ENCODE assay signal across 15 cellular contexts in genomic region chr6:152244998-152245630, GRCh38.
A peak's percentile ranks its signal among the peaks of the same experiment; 100 is the strongest.
DNase-seq lines count a peak whose midpoint lies in the region; ATAC-seq and TF ChIP-seq lines count a peak whose summit lies in the region.
"Had no signal": no experiment of that assay in that cellular context is flagged by ENCODE, and none has a peak within 500 bp of the region (broad histone marks: within the 10 kb centered on the region; RNA-seq: fewer than 3 reads in every experiment).

No MANE protein-coding gene starts in this region.

- no peaks in the 10 kb centered on the region for H3K27me3 Mint-ChIP-seq in activated T-cell treated with anti-CD3 and anti-CD28 coated beads, Interleukin-2, amount 50 U/mL, for 72 hours (ENCODE audit: low read depth)
- no peaks in the 10 kb centered on the region for H3K27me3 Mint-ChIP-seq in activated T-cell treated with anti-CD3 and anti-CD28 coated beads, Interleukin-2, amount 50 U/mL, for 24 hours
- H3K27me3 Mint-ChIP-seq in osteocyte (ENCODE audit: unreplicated experiment) (no peaks in the 10 kb centered on the region), T-cell (no peaks in the 10 kb centered on the region)
- H3K27me3 Mint-ChIP-seq: CD4-positive, alpha-beta T cell had no signal

- intact Hi-C loops in upper lobe of right lung (cut with DNase I) = no loop called here

- no peaks in the 10 kb centered on the region for H3K9me3 ChIP-seq in upper lobe of right lung
- H3K9me3 ChIP-seq: SJSA1 had no signal

- no peaks in the 10 kb centered on the region for H3K36me3 Mint-ChIP-seq in activated T-cell treated with anti-CD3 and anti-CD28 coated beads, Interleukin-2, amount 50 U/mL, for 72 hours (ENCODE audit: insufficient read depth in 2 of 2)
- H3K36me3 Mint-ChIP-seq in activated T-cell treated with anti-CD3 and anti-CD28 coated beads, Interleukin-2, amount 50 U/mL, for 24 hours (ENCODE audit: low read depth) = peaks cover 63% of the 10 kb centered on the region
- H3K36me3 Mint-ChIP-seq in osteocyte (ENCODE audit: unreplicated experiment) (peaks cover 53% of the 10 kb centered on the region), T-cell (peaks cover 70% of the 10 kb centered on the region)

- peaks cover 66% of the 10 kb centered on the region for H3K36me3 ChIP-seq in upper lobe of right lung

- H3K27ac ChIP-seq in upper lobe of right lung = peak overlapping the region; percentile 47
- H3K27ac ChIP-seq: SJSA1 had no signal

- TF ChIP-seq CTCF in foreskin fibroblast (IDR thresholded peaks at IDR 0.05; ENCODE audit: low read depth, low read length) (no peak), osteocyte (IDR thresholded peaks at IDR 0.05) (no peak), upper lobe of right lung (IDR thresholded peaks at IDR 0.05) (no peak)

- H3K4me1 Mint-ChIP-seq in activated T-cell treated with anti-CD3 and anti-CD28 coated beads, Interleukin-2, amount 50 U/mL, for 72 hours (ENCODE audit: low read depth) = no peaks in the 10 kb centered on the region
- H3K4me1 Mint-ChIP-seq in activated T-cell treated with anti-CD3 and anti-CD28 coated beads, Interleukin-2, amount 50 U/mL, for 24 hours (ENCODE audit: low read depth) = no peaks in the 10 kb centered on the region
- H3K4me1 Mint-ChIP-seq in osteocyte (ENCODE audit: unreplicated experiment) (peaks cover 48% of the 10 kb centered on the region), T-cell (no peaks in the 10 kb centered on the region)

- no peaks in the 10 kb centered on the region for H3K9me3 Mint-ChIP-seq in activated T-cell treated with anti-CD3 and anti-CD28 coated beads, Interleukin-2, amount 50 U/mL, for 72 hours
- no peaks in the 10 kb centered on the region for H3K9me3 Mint-ChIP-seq in activated T-cell treated with anti-CD3 and anti-CD28 coated beads, Interleukin-2, amount 50 U/mL, for 24 hours
- peaks cover 9% of the 10 kb centered on the region for H3K9me3 Mint-ChIP-seq in osteocyte (ENCODE audit: unreplicated experiment)
- no peaks in the 10 kb centered on the region for H3K9me3 Mint-ChIP-seq in T-cell
- H3K9me3 Mint-ChIP-seq: CD4-positive, alpha-beta T cell had no signal

- no peaks in the 10 kb centered on the region for H3K27me3 ChIP-seq in upper lobe of right lung
- H3K27me3 ChIP-seq: SJSA1 had no signal

- no peak overlapping the region for H3K4me3 ChIP-seq in foreskin fibroblast (ENCODE audit: low read depth in 1 of 2, low read length in 2 of 2)
- H3K4me3 ChIP-seq in upper lobe of right lung = no peak overlapping the region
- H3K4me3 ChIP-seq: SJSA1 had no signal

- POLR2A ChIA-PET in T-cell (lab: Charles Lee) = interaction anchor here in 1 of 2 donors (0.7 kb wide), 1 partner anchor 101 kb away, joined by 3 read pairs; no protein-coding TSS in a partner anchor

- peak overlapping the region; percentile 51 for H3K27ac Mint-ChIP-seq in activated T-cell treated with anti-CD3 and anti-CD28 coated beads, Interleukin-2, amount 50 U/mL, for 72 hours
- no peak overlapping the region for H3K27ac Mint-ChIP-seq in activated T-cell treated with anti-CD3 and anti-CD28 coated beads, Interleukin-2, amount 50 U/mL, for 24 hours
- peak overlapping the region; percentile 78 for H3K27ac Mint-ChIP-seq in osteocyte (ENCODE audit: unreplicated experiment)
- H3K27ac Mint-ChIP-seq in T-cell = peak overlapping the region in 1 of 2 donors; percentile 40
- H3K27ac Mint-ChIP-seq: CD4-positive, alpha-beta T cell had no signal

- H3K4me1 ChIP-seq in upper lobe of right lung = peaks cover 10% of the 10 kb centered on the region
- H3K4me1 ChIP-seq: SJSA1 had no signal

- ATAC-seq in activated T-cell treated with anti-CD3 and anti-CD28 coated beads, Interleukin-2, amount 50 U/mL, for 72 hours (replicated peaks in 1 of 2) = no peak
- ATAC-seq in upper lobe of right lung (peak; percentile 36), T-cell (replicated peaks in 1 of 4) (no peak)

- H3K4me3 Mint-ChIP-seq in activated T-cell treated with anti-CD3 and anti-CD28 coated beads, Interleukin-2, amount 50 U/mL, for 72 hours = no peak overlapping the region
- no peak overlapping the region for H3K4me3 Mint-ChIP-seq in activated T-cell treated with anti-CD3 and anti-CD28 coated beads, Interleukin-2, amount 50 U/mL, for 24 hours
- H3K4me3 Mint-ChIP-seq in osteocyte (ENCODE audit: unreplicated experiment) (no peak overlapping the region), T-cell (no peak overlapping the region)
- H3K4me3 Mint-ChIP-seq: CD4-positive, alpha-beta T cell had no signal

- CTCF ChIA-PET in T-cell (lab: Charles Lee) = no interaction called here

- no peak for DNase-seq in activated T-cell treated with anti-CD3 and anti-CD28 coated beads, Interleukin-2, amount 50 U/mL, for 72 hours
- no peak for DNase-seq in activated T-cell treated with anti-CD3 and anti-CD28 coated beads, Interleukin-2, amount 50 U/mL, for 24 hours
- DNase-seq in foreskin fibroblast = peak; percentile 44 to 67
- no peak for DNase-seq in osteocyte (ENCODE audit: extremely low spot score, unreplicated experiment)
- DNase-seq in upper lobe of right lung = no peak
- DNase-seq in COLO668 (lab: John Stamatoyannopoulos, UW; ENCODE audit: unreplicated experiment) = no peak
- no peak for DNase-seq in NCI-H146 treated with DMSO at 0.1 percent for 48 hours (lab: John Stamatoyannopoulos, UW; ENCODE audit: unreplicated experiment)
- DNase-seq in T-cell = no peak
- DNase-seq: activated CD8-positive, alpha-beta memory T cell treated with anti-CD3 and anti-CD28 coated beads, Interleukin-2, amount 50 U/mL, for 4 hours; CD4-positive, alpha-beta T cell; dermis blood vessel endothelial cell; foreskin melanocyte; GOT3; NCI-H2107 had no signal

Comparison
In these comparisons a context has a peak if more than half of its experiments do, and no peak if none do; other contexts are left out.
1. DNase-seq: peak in foreskin fibroblast (2 of 2); none in activated T-cell treated with anti-CD3 and anti-CD28 coated beads, Interleukin-2, amount 50 U/mL, for 72 hours (0 of 2), activated T-cell treated with anti-CD3 and anti-CD28 coated beads, Interleukin-2, amount 50 U/mL, for 24 hours (single experiment), osteocyte (single experiment), upper lobe of right lung (single experiment), COLO668 (single experiment), NCI-H146 treated with DMSO at 0.1 percent for 48 hours (single experiment) and T-cell (0 of 34).